ENCODE assay signal across 16 cellular contexts in the genomic region with DNA sequence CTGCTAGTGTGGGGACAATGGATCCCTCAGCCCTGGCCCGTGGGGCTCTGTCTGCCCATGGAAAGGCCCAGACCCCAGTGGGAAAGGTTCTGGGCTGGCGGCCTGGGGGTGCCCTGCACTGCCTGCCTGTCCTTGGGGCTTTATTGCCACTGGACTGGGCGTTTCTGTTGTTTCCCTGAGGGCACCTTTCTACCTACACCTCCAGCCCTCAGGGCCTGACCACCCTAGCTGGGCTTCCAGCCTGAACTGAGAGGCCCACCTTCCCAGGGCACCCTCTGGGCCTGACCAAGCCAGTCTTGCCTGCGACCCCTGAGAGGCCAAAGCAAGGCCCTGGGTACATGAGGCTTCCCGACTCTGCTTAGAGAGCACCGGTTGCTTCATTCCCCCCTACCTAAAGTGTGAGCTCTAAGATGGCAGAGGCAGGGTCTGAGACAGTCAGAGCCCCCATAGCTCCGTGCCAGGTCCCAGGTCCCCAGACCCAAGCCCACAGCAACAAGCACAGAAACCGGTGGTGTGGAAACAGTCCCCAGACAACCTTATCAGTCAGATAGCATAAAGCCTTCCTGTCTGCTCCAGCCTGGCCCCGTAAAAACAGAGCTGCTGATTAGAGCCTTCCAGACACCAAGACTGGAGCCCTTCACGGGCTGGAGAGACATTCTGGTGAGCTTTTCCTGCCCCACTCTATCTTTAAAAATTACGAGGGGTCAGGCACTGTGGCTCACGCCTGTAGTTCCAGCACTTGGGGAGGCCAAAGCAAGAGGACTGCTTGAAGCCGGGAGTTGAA.
DNase-seq lines count a peak whose midpoint lies in the region; ATAC-seq and TF ChIP-seq lines count a peak whose summit lies in the region.
"Had no signal": no experiment of that assay in that cellular context is flagged by ENCODE, and none has a peak within 500 bp of the region (broad histone marks: within the 10 kb centered on the region; RNA-seq: fewer than 3 reads in every experiment).

No MANE protein-coding gene starts in this region.

- H3K27me3 Mint-ChIP-seq in CD14-positive monocyte (ENCODE audit: low read depth in 3 of 3) = peaks cover 0 to 11% (median 6%) of the 10 kb centered on the region in 3 donors

- WGBS in right lobe of liver (ENCODE audit: insufficient coverage, low coverage, low lambda C conversion rate, missing lambda C conversion rate) = 45% methylated on average over 6 of the region's 13 CpGs

- 0 out of 22 replicates have a peak, but pooled peaks cover 0 to 7% (median 0%) of the 10 kb centered on the region in 11 experiments for H3K9me3 ChIP-seq in BLaER1 treated with 17β-estradiol and CSF1 and Interleukin-3, amounts not matched to agents 10 nM and 100 nM (replicated peaks in 1 of 11)
- H3K9me3 ChIP-seq in MM.1S (replicated peaks; ENCODE audit: insufficient read depth, low read length) = no peaks in the 10 kb centered on the region
- H3K9me3 ChIP-seq in right lobe of liver = no peaks in the 10 kb centered on the region
- H3K9me3 ChIP-seq: upper lobe of left lung had no signal

- no peak overlapping the region for H2AFZ ChIP-seq in MM.1S (ENCODE audit: low read length)

- H4K20me1 ChIP-seq in BLaER1 treated with 17β-estradiol and CSF1 and Interleukin-3, amounts not matched to agents 10 nM and 100 nM = no peaks in the 10 kb centered on the region
- no peaks in the 10 kb centered on the region for H4K20me1 ChIP-seq in MM.1S (ENCODE audit: insufficient read depth, low read length)

- H3K9ac ChIP-seq in BLaER1 treated with 17β-estradiol and CSF1 and Interleukin-3, amounts not matched to agents 10 nM and 100 nM = peak overlapping the region; percentile 5 to 63 (median 50); a peak in 18 of 22 replicates
- no peak overlapping the region for H3K9ac ChIP-seq in MM.1S (ENCODE audit: low read length)

- ATAC-seq in right lobe of liver (peak; percentile 59 to 71 (median 66)), GM19452 (IDR thresholded peaks at IDR 0.05; ENCODE audit: unreplicated experiment) (no peak)

- intact Hi-C loops in right lobe of liver (cut with DNase I) = no loop called here
- intact Hi-C loops in CD14-positive monocyte (cut with micrococcal nuclease) = no loop called here

- no peaks in the 10 kb centered on the region for H3K36me3 Mint-ChIP-seq in CD14-positive monocyte

- peaks cover 40 to 65% (median 61%) of the 10 kb centered on the region in 10 experiments for H3K4me1 ChIP-seq in BLaER1 treated with 17β-estradiol and CSF1 and Interleukin-3, amounts not matched to agents 10 nM and 100 nM
- peaks cover 63% of the 10 kb centered on the region for H3K4me1 ChIP-seq in MM.1S (ENCODE audit: low read length)
- H3K4me1 ChIP-seq in right lobe of liver = no peaks in the 10 kb centered on the region

- no peak overlapping the region for H3K4me3 Mint-ChIP-seq in CD14-positive monocyte

- no peaks in the 10 kb centered on the region for H3K27me3 ChIP-seq in BLaER1 treated with 17β-estradiol and CSF1 and Interleukin-3, amounts not matched to agents 10 nM and 100 nM
- no peaks in the 10 kb centered on the region for H3K27me3 ChIP-seq in MM.1S (replicated peaks; ENCODE audit: insufficient read depth, low read length)
- no peaks in the 10 kb centered on the region for H3K27me3 ChIP-seq in right lobe of liver
- H3K27me3 ChIP-seq: upper lobe of left lung had no signal

- no peaks in the 10 kb centered on the region for H3K9me2 ChIP-seq in MM.1S (replicated peaks; ENCODE audit: insufficient read depth, low read length)

- H3K9me3 Mint-ChIP-seq in CD14-positive monocyte = peaks cover 4 to 14% (median 10%) of the 10 kb centered on the region in 7 donors

- no peaks in the 10 kb centered on the region for H3K36me3 ChIP-seq in BLaER1 treated with 17β-estradiol and CSF1 and Interleukin-3, amounts not matched to agents 10 nM and 100 nM
- H3K36me3 ChIP-seq in MM.1S (replicated peaks; ENCODE audit: insufficient read depth, low read length) = no peaks in the 10 kb centered on the region
- H3K36me3 ChIP-seq in right lobe of liver = no peaks in the 10 kb centered on the region
- H3K36me3 ChIP-seq: upper lobe of left lung had no signal

- H3K79me2 ChIP-seq in MM.1S (ENCODE audit: low read length) = peaks cover 12% of the 10 kb centered on the region

- H3K27ac ChIP-seq in BLaER1 treated with 17β-estradiol and CSF1 and Interleukin-3, amounts not matched to agents 10 nM and 100 nM = peak overlapping the region; percentile 14 to 76 (median 49); a peak in 20 of 22 replicates
- H3K27ac ChIP-seq in MM.1S (ENCODE audit: low read length) (peak overlapping the region; percentile 90; the same call in 1 of the 2 replicates), right lobe of liver (peak overlapping the region in 1 of 3 donors; percentile 4)

- TF ChIP-seq CTCF in MM.1S (IDR thresholded peaks at IDR 0.05; ENCODE audit: low read length) (no peak), right lobe of liver (IDR thresholded peaks at IDR 0.05) (no peak), CD14-positive monocyte (IDR thresholded peaks at IDR 0.05) (no peak)

- H3K4me3 ChIP-seq in BLaER1 treated with 17β-estradiol and CSF1 and Interleukin-3, amounts not matched to agents 10 nM and 100 nM = no peak overlapping the region
- no peak overlapping the region for H3K4me3 ChIP-seq in MM.1S (ENCODE audit: low read length)
- H3K4me3 ChIP-seq in right lobe of liver = no peak overlapping the region
- H3K4me3 ChIP-seq: upper lobe of left lung had no signal

- peaks cover 35% of the 10 kb centered on the region for H3F3A ChIP-seq in MM.1S (ENCODE audit: insufficient read depth, low read length)

- H3K27ac Mint-ChIP-seq in CD14-positive monocyte = peak overlapping the region in 1 of 7 donors; percentile 14

- peak overlapping the region; percentile 75 to 91 (median 86) for H3K4me2 ChIP-seq in BLaER1 treated with 17β-estradiol and CSF1 and Interleukin-3, amounts not matched to agents 10 nM and 100 nM
- H3K4me2 ChIP-seq in MM.1S (ENCODE audit: low read depth, low read length) = peak overlapping the region; percentile 70; the same call in 1 of the 2 replicates

- H3K4me1 Mint-ChIP-seq in CD14-positive monocyte = peaks cover 20% of the 10 kb centered on the region

- DNase-seq in MM.1S = no peak
- peak; percentile 34 for DNase-seq in dermis blood vessel endothelial cell
- DNase-seq in right lobe of liver = no peak
- no peak for DNase-seq in CD14-positive monocyte (ENCODE audit: low spot score)
- no peak for DNase-seq in amniotic stem cell (lab: John Stamatoyannopoulos, UW)
- DNase-seq in C1 segment of cervical spinal cord (lab: John Stamatoyannopoulos, UW) = no peak
- DNase-seq: ACHN; caudate nucleus; hippocampal formation; NCI-H1092 treated with DMSO at 0.1 percent for 48 hours; NCI-H446; stimulated activated CD8-positive, alpha-beta memory T cell treated with anti-CD3 and anti-CD28 coated beads, Interleukin-4, amount 100 ng/mL, for 48 hours; T-helper 2 cell had no signal

- TF ChIP-seq POLR2A in right lobe of liver (IDR thresholded peaks at IDR 0.05) = no peak
